ENCODE assay signal across 14 cellular contexts in the genomic region with DNA sequence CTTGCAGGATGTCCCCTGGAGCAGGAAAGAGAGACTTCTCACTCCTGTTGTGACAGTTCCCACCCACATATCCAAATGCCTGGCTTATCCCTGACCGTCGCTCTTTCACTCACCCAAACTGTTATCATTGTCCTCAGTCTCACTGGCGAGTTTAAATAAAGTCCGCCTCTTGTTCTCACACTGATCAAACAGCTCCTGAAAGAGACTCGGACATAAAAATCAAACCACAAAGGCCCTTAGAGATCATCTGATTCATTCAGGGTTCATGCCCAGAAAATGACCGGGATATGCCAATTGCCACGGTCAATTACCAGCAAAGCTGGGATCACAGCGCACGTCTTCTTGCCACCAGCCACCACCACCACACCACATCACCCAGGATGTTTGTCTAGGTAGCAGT. TPM values are rescaled to one million over a fixed set of nuclear protein-coding genes. Genes with fewer than 3 reads are reported as not detected.
A peak's percentile ranks its signal among the peaks of the same experiment; 100 is the strongest.
DNase-seq lines count a peak whose midpoint lies in the region; ATAC-seq and TF ChIP-seq lines count a peak whose summit lies in the region.
"Had no signal": no experiment of that assay in that cellular context is flagged by ENCODE, and none has a peak within 500 bp of the region (broad histone marks: within the 10 kb centered on the region; RNA-seq: fewer than 3 reads in every experiment).

No MANE protein-coding gene starts in this region.

- H3K36me3 Mint-ChIP-seq in CD4-positive, alpha-beta memory T cell, result peaks cover 39 to 72% of the 10 kb centered on the region in 2 donors

- H3K27ac ChIP-seq in CD4-positive, alpha-beta memory T cell (ENCODE audit: low read depth, low read length), result peak overlapping the region; percentile 67
- peak overlapping the region; percentile 86 for H3K27ac ChIP-seq in OCI-LY3 (ENCODE audit: low read length)
- H3K27ac ChIP-seq in effector memory CD4-positive, alpha-beta T cell (ENCODE audit: insufficient read depth, low read length, poor library complexity, severe bottlenecking), result peak overlapping the region; percentile 44
- H3K27ac ChIP-seq in gastrocnemius medialis, result peak overlapping the region; percentile 72 to 87 (median 78)

- peaks cover 57% of the 10 kb centered on the region for H3K4me1 ChIP-seq in CD4-positive, alpha-beta memory T cell (ENCODE audit: insufficient read depth, low read length)
- peaks cover 51% of the 10 kb centered on the region for H3K4me1 ChIP-seq in OCI-LY3 (ENCODE audit: low read length)
- H3K4me1 ChIP-seq in effector memory CD4-positive, alpha-beta T cell (ENCODE audit: control insufficient read depth, insufficient read depth, low read length, poor library complexity, severe bottlenecking), result peaks cover 33% of the 10 kb centered on the region
- H3K4me1 ChIP-seq in gastrocnemius medialis, result peaks cover 9 to 31% of the 10 kb centered on the region in 2 donors

- ATAC-seq in gastrocnemius medialis (no peak), GM19351 (IDR thresholded peaks at IDR 0.05; ENCODE audit: unreplicated experiment) (no peak), HG03045 (IDR thresholded peaks at IDR 0.05; ENCODE audit: unreplicated experiment) (no peak)

- H3K79me2 ChIP-seq in OCI-LY3 (ENCODE audit: low read length), result 0 out of 2 replicates have a peak, but pooled peaks cover under 1% of the 10 kb centered on the region

- H3K27me3 ChIP-seq in CD4-positive, alpha-beta memory T cell (ENCODE audit: insufficient read depth, low read length), result no peaks in the 10 kb centered on the region
- no peaks in the 10 kb centered on the region for H3K27me3 ChIP-seq in OCI-LY3 (ENCODE audit: low read depth, low read length)
- H3K27me3 ChIP-seq in effector memory CD4-positive, alpha-beta T cell (replicated peaks; ENCODE audit: control insufficient read depth, insufficient read depth, low read length, poor library complexity, severe bottlenecking), result no peaks in the 10 kb centered on the region
- no peaks in the 10 kb centered on the region for H3K27me3 ChIP-seq in gastrocnemius medialis
- H3K27me3 ChIP-seq: testis had no signal

- POLR2A ChIA-PET in CD4-positive, alpha-beta memory T cell (lab: Charles Lee; ENCODE audit: partially characterized antibody), result interaction anchor here (1.4 to 8.6 kb wide), 5 partner anchors 9 to 425 kb away, joined by 3 to 62 read pairs (median 9); a partner anchor contains a TSS

- no peak for TF ChIP-seq CTCF in OCI-LY3 (IDR thresholded peaks at IDR 0.05; ENCODE audit: low read depth, low read length)
- no peak for TF ChIP-seq CTCF in gastrocnemius medialis (IDR thresholded peaks at IDR 0.05 in 4 of 5, conservative IDR thresholded peaks at IDR 0.05 in 1 of 5)
- no peak for TF ChIP-seq CTCF in GM20000 (IDR thresholded peaks at IDR 0.05; ENCODE audit: extremely low read depth, missing control alignments)

- H3K4me2 ChIP-seq in OCI-LY3 (ENCODE audit: low read length), result peak overlapping the region; percentile 42; the same call in 1 of the 2 replicates

- H3K4me3 ChIP-seq in CD4-positive, alpha-beta memory T cell (ENCODE audit: low read length in 2 of 2), result peak overlapping the region in 1 of 2 donors; percentile 15
- H3K4me3 ChIP-seq in OCI-LY3 (ENCODE audit: low read length) (no peak overlapping the region), gastrocnemius medialis (no peak overlapping the region)
- no peak overlapping the region for H3K4me3 ChIP-seq in effector memory CD4-positive, alpha-beta T cell (ENCODE audit: insufficient read depth, low read depth, low read length, poor library complexity, severe bottlenecking)
- H3K4me3 ChIP-seq: testis had no signal

- H4K20me1 ChIP-seq in OCI-LY3 (ENCODE audit: insufficient read depth, low read length), result no peaks in the 10 kb centered on the region

- no peaks in the 10 kb centered on the region for H3K9me3 ChIP-seq in CD4-positive, alpha-beta memory T cell (ENCODE audit: control insufficient read depth in 1 of 2, low read length in 2 of 2)
- H3K9me3 ChIP-seq in OCI-LY3 (ENCODE audit: insufficient read depth, low read length) (no peaks in the 10 kb centered on the region), gastrocnemius medialis (no peaks in the 10 kb centered on the region)
- H3K9me3 ChIP-seq in effector memory CD4-positive, alpha-beta T cell (ENCODE audit: control insufficient read depth, low read length), result no peaks in the 10 kb centered on the region
- H3K9me3 ChIP-seq: testis had no signal

- no peak overlapping the region for H3K9ac ChIP-seq in OCI-LY3 (ENCODE audit: low read length)

- peaks cover 72% of the 10 kb centered on the region for H3K36me3 ChIP-seq in CD4-positive, alpha-beta memory T cell (ENCODE audit: insufficient read depth, low read length)
- H3K36me3 ChIP-seq in OCI-LY3 (replicated peaks; ENCODE audit: low read depth, low read length), result peaks cover 76% of the 10 kb centered on the region
- H3K36me3 ChIP-seq in effector memory CD4-positive, alpha-beta T cell (ENCODE audit: control insufficient read depth, insufficient read depth, low read length), result peaks cover 82% of the 10 kb centered on the region
- peaks cover 0 to 83% of the 10 kb centered on the region in 2 donors for H3K36me3 ChIP-seq in gastrocnemius medialis

- peaks cover 32 to 62% (median 41%) of the 10 kb centered on the region in 4 donors for H3K4me1 Mint-ChIP-seq in CD4-positive, alpha-beta memory T cell

- in situ Hi-C loops in gastrocnemius medialis (cut with MboI; ENCODE audit: low sequenced_read_pairs in 4 of 4), result no loop called here

- peak overlapping the region in 4 of 8 donors; percentile 35 to 79 (median 64) for H3K4me3 Mint-ChIP-seq in CD4-positive, alpha-beta memory T cell

- no peak for TF ChIP-seq POLR2A in gastrocnemius medialis (IDR thresholded peaks at IDR 0.05)

- peak overlapping the region; percentile 94 to 99 (median 98) for H3K27ac Mint-ChIP-seq in CD4-positive, alpha-beta memory T cell

- no peaks in the 10 kb centered on the region for H3K9me3 Mint-ChIP-seq in CD4-positive, alpha-beta memory T cell

- CTCF ChIA-PET in CD4-positive, alpha-beta memory T cell (lab: Charles Lee; ENCODE audit: partially characterized antibody), result interaction anchor here (1.1 to 5.7 kb wide), 7 partner anchors 19 to 171 kb away, joined by 3 to 42 read pairs (median 4); no protein-coding TSS in a partner anchor

- intact Hi-C loops in CD4-positive, alpha-beta memory T cell (cut with micrococcal nuclease), result no loop called here
- intact Hi-C loops in gastrocnemius medialis (cut with DNase I; ENCODE audit: low total_unique reads), result no loop called here

- no peaks in the 10 kb centered on the region for H3K27me3 Mint-ChIP-seq in CD4-positive, alpha-beta memory T cell

- H2AFZ ChIP-seq in OCI-LY3 (ENCODE audit: low read depth, low read length), result no peak overlapping the region

- DNase-seq in CD4-positive, alpha-beta memory T cell, result no peak
- no peak for DNase-seq in effector memory CD4-positive, alpha-beta T cell
- DNase-seq in gastrocnemius medialis (no peak), GM20000 (ENCODE audit: low spot score) (no peak)
- DNase-seq in stimulated activated CD4-positive, alpha-beta T cell treated with anti-CD3 and anti-CD28 coated beads, Interleukin-4, amount 100 ng/mL, for 4 hours, result no peak
- DNase-seq: activated CD4-positive, CD25-positive, alpha-beta regulatory T cell treated with anti-CD3 and anti-CD28 coated beads, Interleukin-2, amount 50 U/mL, for 72 hours; NCI-H1930; NCI-H526; small intestine; SW 1271; testis had no signal

RNA-seq across cellular contexts. Expression of a gene that starts 19.9 kb away (rescaled TPM):
- 100 to 1,000 TPM; 121 to 122 TPM for total RNA-seq in CD4-positive, alpha-beta memory T cell
- 10 to 100 TPM in 1 of 2 donors, 1 to 10 TPM in 1; 7.7 to 25.8 TPM for polyA plus RNA-seq in CD4-positive, alpha-beta memory T cell
- 10 to 100 TPM; 31.3 to 42.3 (median 35.3) TPM for total RNA-seq in gastrocnemius medialis

RNA-seq across cellular contexts. Expression of a gene that starts 20.2 kb away (rescaled TPM):
- total RNA-seq in CD4-positive, alpha-beta memory T cell, result 10 to 100 TPM; 34.1 to 36.3 TPM
- 100 to 1,000 TPM; 107 to 150 TPM for polyA plus RNA-seq in CD4-positive, alpha-beta memory T cell
- total RNA-seq in gastrocnemius medialis, result 100 to 1,000 TPM in 1 of 4 donors, 10 to 100 TPM in 3; 68.5 to 118 (median 82.6) TPM

RNA-seq across cellular contexts. Expression of a gene that starts 29.5 kb away (rescaled TPM):
- total RNA-seq in CD4-positive, alpha-beta memory T cell, result 10 to 100 TPM; 35.8 to 40.2 TPM
- polyA plus RNA-seq in CD4-positive, alpha-beta memory T cell, result 10 to 100 TPM; 81.7 to 94.3 TPM
- total RNA-seq in gastrocnemius medialis, result 10 to 100 TPM; 50.5 to 96.1 (median 72.4) TPM

RNA-seq across cellular contexts. Expression of a gene that starts 36.0 kb away (rescaled TPM):
- 100 to 1,000 TPM; 137 to 164 TPM for total RNA-seq in CD4-positive, alpha-beta memory T cell
- polyA plus RNA-seq in CD4-positive, alpha-beta memory T cell, result 10 to 100 TPM; 33.4 to 49.1 TPM
- total RNA-seq in gastrocnemius medialis, result 10 to 100 TPM in 3 of 4 donors, 1 to 10 TPM in 1; 9.4 to 27.7 (median 13.6) TPM

RNA-seq across cellular contexts. Expression of a gene that starts 47.7 kb away (rescaled TPM):
- total RNA-seq in CD4-positive, alpha-beta memory T cell, result 10 to 100 TPM; 19.8 to 21.8 TPM
- polyA plus RNA-seq in CD4-positive, alpha-beta memory T cell, result 10 to 100 TPM; 13.2 to 15.4 TPM
- total RNA-seq in gastrocnemius medialis, result 10 to 100 TPM in 3 of 4 donors, 1 to 10 TPM in 1; 6.1 to 18.7 (median 14.4) TPM
